16 cellular contexts compared by ENCODE assay signal in the genomic region with DNA sequence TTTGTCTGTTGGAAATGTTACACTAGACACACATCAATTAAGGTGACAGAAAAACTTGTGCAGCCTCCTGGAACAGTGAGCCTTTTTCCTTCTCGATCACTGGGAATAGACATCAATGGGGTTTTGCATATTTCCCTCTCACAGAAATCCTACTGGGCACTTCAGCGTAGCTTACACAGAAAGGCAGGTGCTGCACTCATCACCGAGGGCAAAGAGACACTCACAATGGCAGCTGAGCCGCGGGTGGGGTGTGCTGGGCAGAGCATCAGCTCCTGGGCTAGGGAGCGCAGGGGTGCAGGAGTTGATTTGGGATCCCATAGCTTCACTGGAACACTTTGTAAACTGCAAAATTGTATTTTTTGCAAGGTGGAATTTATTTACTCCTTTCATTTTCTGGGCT.
DNase-seq lines count a peak whose midpoint lies in the region; ATAC-seq, FAIRE-seq and TF ChIP-seq lines count a peak whose summit lies in the region.
"Had no signal": no experiment of that assay in that cellular context is flagged by ENCODE, and none has a peak within 500 bp of the region (broad histone marks: within the 10 kb centered on the region; RNA-seq: fewer than 3 reads in every experiment).

No MANE protein-coding gene starts in this region.

- CTCF ChIA-PET in activated CD4-positive, alpha-beta memory T cell treated with anti-CD3 and anti-CD28 coated beads, Interleukin-2, amount 10 ng/mL, durations not matched to agents 7 days and 5 days (lab: Charles Lee) = interaction anchor here (2.4 kb wide), 1 partner anchor 23 kb away, joined by 8 read pairs; no protein-coding TSS in a partner anchor

- no peaks in the 10 kb centered on the region for H3K9me3 ChIP-seq in psoas muscle
- H3K9me3 ChIP-seq: SK-N-SH had no signal

- peak overlapping the region; percentile 46 for H3K27ac ChIP-seq in psoas muscle
- H3K27ac ChIP-seq: dorsolateral prefrontal cortex had no signal

- no peaks in the 10 kb centered on the region for H3K27me3 ChIP-seq in psoas muscle (ENCODE audit: insufficient read depth in 3 of 3, low read length in 2 of 3)
- H3K27me3 ChIP-seq: dorsolateral prefrontal cortex had no signal

- H3K36me3 ChIP-seq in psoas muscle (ENCODE audit: insufficient read depth in 1 of 2, low read depth in 1 of 2) = no peaks in the 10 kb centered on the region

- POLR2A ChIA-PET in activated CD4-positive, alpha-beta memory T cell treated with anti-CD3 and anti-CD28 coated beads, Interleukin-2, amount 10 ng/mL, durations not matched to agents 7 days and 5 days (lab: Charles Lee) = no interaction called here

- H3K4me1 ChIP-seq in psoas muscle = peaks cover 4% of the 10 kb centered on the region

- no peak overlapping the region for H3K4me3 ChIP-seq in psoas muscle
- H3K4me3 ChIP-seq: dorsolateral prefrontal cortex, GM23338 had no signal

- H3K36me3 Mint-ChIP-seq in activated CD4-positive, alpha-beta memory T cell treated with anti-CD3 and anti-CD28 coated beads, Interleukin-2, amount 10 ng/mL, durations not matched to agents 7 days and 5 days (ENCODE audit: low read depth) = no peaks in the 10 kb centered on the region

- no peak for ATAC-seq in psoas muscle
- ATAC-seq: GM23338 had no signal

- WGBS in psoas muscle, 3 donors = 28 to 68% (median 48%) methylated on average over 6 of the region's 6 CpGs

- no peak overlapping the region for H3K4me3 Mint-ChIP-seq in activated CD4-positive, alpha-beta memory T cell treated with anti-CD3 and anti-CD28 coated beads, Interleukin-2, amount 10 ng/mL, durations not matched to agents 7 days and 5 days
- H3K4me3 Mint-ChIP-seq: GM23338 had no signal

- DNase-seq in COLO668 (lab: John Stamatoyannopoulos, UW; ENCODE audit: unreplicated experiment) (peak; percentile 16), NCI-H1417 treated with DMSO at 0.1 percent for 48 hours (lab: John Stamatoyannopoulos, UW) (peak; percentile 68), SHP77 treated with DMSO at 0.1 percent for 48 hours (lab: John Stamatoyannopoulos, UW) (peak; percentile 23), psoas muscle (no peak), hypothalamus (lab: John Stamatoyannopoulos, UW) (no peak), A172 (ENCODE audit: low spot score) (no peak), HTR-8/SVneo (ENCODE audit: insufficient read length, low spot score) (no peak)
- DNase-seq in activated CD4-positive, alpha-beta memory T cell treated with anti-CD3 and anti-CD28 coated beads, Interleukin-2, amount 10 ng/mL, durations not matched to agents 7 days and 5 days = no peak
- DNase-seq: activated effector memory CD4-positive, alpha-beta T cell treated with Interleukin-2 at 50 U/mL for 16 hours; dorsolateral prefrontal cortex; NCI-H1694; SK-N-SH; small intestine; stimulated activated naive CD8-positive, alpha-beta T cell treated with anti-CD3 and anti-CD28 coated beads, Interleukin-15, Interleukin-2, amounts not matched to agents 100 U/mL and 50 U/mL, for 24 hours had no signal

- no peak overlapping the region for H3K27ac Mint-ChIP-seq in activated CD4-positive, alpha-beta memory T cell treated with anti-CD3 and anti-CD28 coated beads, Interleukin-2, amount 10 ng/mL, durations not matched to agents 7 days and 5 days
- H3K27ac Mint-ChIP-seq: GM23338 had no signal

- no peaks in the 10 kb centered on the region for H3K9me3 Mint-ChIP-seq in activated CD4-positive, alpha-beta memory T cell treated with anti-CD3 and anti-CD28 coated beads, Interleukin-2, amount 10 ng/mL, durations not matched to agents 7 days and 5 days

- H3K4me1 Mint-ChIP-seq in activated CD4-positive, alpha-beta memory T cell treated with anti-CD3 and anti-CD28 coated beads, Interleukin-2, amount 10 ng/mL, durations not matched to agents 7 days and 5 days = peaks cover 6% of the 10 kb centered on the region
- H3K4me1 Mint-ChIP-seq: GM23338 had no signal

- H3K27me3 Mint-ChIP-seq in activated CD4-positive, alpha-beta memory T cell treated with anti-CD3 and anti-CD28 coated beads, Interleukin-2, amount 10 ng/mL, durations not matched to agents 7 days and 5 days = no peaks in the 10 kb centered on the region

- no peak for FAIRE-seq in HTR-8/SVneo (lab: Jason Lieb, UNC)
- FAIRE-seq: D721Med, small intestine had no signal

- TF ChIP-seq CTCF in psoas muscle (IDR thresholded peaks at IDR 0.05) = no peak

- intact Hi-C loops in psoas muscle (cut with DNase I) = no loop called here

Comparison
In these comparisons a context has a peak if more than half of its experiments do, and no peak if none do; other contexts are left out.
1. DNase-seq: peak in COLO668 (single experiment), NCI-H1417 treated with DMSO at 0.1 percent for 48 hours (single experiment) and SHP77 treated with DMSO at 0.1 percent for 48 hours (single experiment); none in psoas muscle (0 of 2), hypothalamus (0 of 51), activated CD4-positive, alpha-beta memory T cell treated with anti-CD3 and anti-CD28 coated beads, Interleukin-2, amount 10 ng/mL, durations not matched to agents 7 days and 5 days (single experiment), A172 (single experiment) and HTR-8/SVneo (single experiment).